Comparison of ENCODE assay signal across 11 cellular contexts in the genomic region with DNA sequence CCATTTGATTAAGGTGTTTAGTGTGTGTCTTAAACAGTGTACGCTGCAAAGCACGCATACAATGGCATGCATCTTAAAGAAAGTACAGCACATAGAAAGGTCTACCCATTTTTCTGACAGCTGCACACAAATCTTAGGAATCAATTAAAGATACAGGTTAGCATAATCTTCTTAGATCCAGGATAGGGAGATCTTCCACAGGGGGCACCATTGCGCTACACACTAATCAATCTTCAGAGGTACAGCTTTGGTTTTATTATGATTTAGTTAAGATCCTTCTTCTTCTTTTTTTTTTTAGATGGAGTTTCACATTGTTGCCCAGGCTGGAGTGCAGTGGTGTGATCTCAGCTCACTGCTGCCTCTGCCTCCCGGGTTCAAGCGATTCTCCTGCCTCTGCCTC.
DNase-seq lines count a peak whose midpoint lies in the region; ATAC-seq and TF ChIP-seq lines count a peak whose summit lies in the region.
"Had no signal": no experiment of that assay in that cellular context is flagged by ENCODE, and none has a peak within 500 bp of the region (broad histone marks: within the 10 kb centered on the region; RNA-seq: fewer than 3 reads in every experiment).

No MANE protein-coding gene starts in this region.

- no peak for TF ChIP-seq EP300 in sigmoid colon (IDR thresholded peaks at IDR 0.05)

- peak; percentile 65 for TF ChIP-seq CTCF in VCaP (conservative IDR thresholded peaks at IDR 0.05)
- TF ChIP-seq CTCF in right lobe of liver (IDR thresholded peaks at IDR 0.05), result peak in 3 of 4 donors; percentile 24 to 37 (median 37)
- TF ChIP-seq CTCF in sigmoid colon (IDR thresholded peaks at IDR 0.05), result no peak

- H3K27me3 ChIP-seq in Karpas-422 (ENCODE audit: low read length), result no peaks in the 10 kb centered on the region
- no peaks in the 10 kb centered on the region for H3K27me3 ChIP-seq in right lobe of liver
- no peaks in the 10 kb centered on the region for H3K27me3 ChIP-seq in sigmoid colon

- no peak overlapping the region for H3K4me2 ChIP-seq in Karpas-422 (ENCODE audit: low read depth, low read length, poor library complexity, severe bottlenecking)

- no peaks in the 10 kb centered on the region for H3K4me1 Mint-ChIP-seq in T-helper 17 cell
- H3K4me1 Mint-ChIP-seq: stimulated activated effector memory CD8-positive, alpha-beta T cell treated with anti-CD3 and anti-CD28 coated beads, Interleukin-12 subunit alpha, Interleukin-12 subunit beta, amount 100 ng/mL, for 72 hours had no signal

- H3K27me3 Mint-ChIP-seq in T-helper 17 cell, result no peaks in the 10 kb centered on the region

- DNase-seq in NCI-H1436 (lab: John Stamatoyannopoulos, UW) (peak; percentile 10), NCI-H1436 treated with DMSO at 0.1 percent for 48 hours (lab: John Stamatoyannopoulos, UW) (no peak), Karpas-422 (peak; percentile 74), right lobe of liver (no peak), sigmoid colon (no peak), T-helper 17 cell (no peak)
- DNase-seq: glutamatergic neuron had no signal

- no peaks in the 10 kb centered on the region for H4K20me1 ChIP-seq in Karpas-422 (ENCODE audit: insufficient read depth, low read depth, low read length)

- ATAC-seq in right lobe of liver (peak in 2 of 4 donors; percentile 39 to 47), GM21423 (IDR thresholded peaks at IDR 0.05; ENCODE audit: unreplicated experiment) (no peak), T-helper 17 cell (no peak)
- ATAC-seq: Right ventricle myocardium inferior; stimulated activated effector memory CD8-positive, alpha-beta T cell treated with anti-CD3 and anti-CD28 coated beads, Interleukin-12 subunit alpha, Interleukin-12 subunit beta, amount 100 ng/mL, for 72 hours had no signal

- H3K4me3 ChIP-seq in Karpas-422 (ENCODE audit: low read length) (no peak overlapping the region), right lobe of liver (no peak overlapping the region), sigmoid colon (no peak overlapping the region)

- 79% methylated on average over 4 of the region's 5 CpGs for WGBS in right lobe of liver (ENCODE audit: insufficient coverage, low coverage, low lambda C conversion rate, missing lambda C conversion rate)
- 98% methylated on average over 5 of the region's 5 CpGs for WGBS in sigmoid colon, 2 donors

- no peaks in the 10 kb centered on the region for H3K9me2 ChIP-seq in Karpas-422 (replicated peaks; ENCODE audit: insufficient read depth, low read length)

- peaks cover under 1% of the 10 kb centered on the region for H3K4me1 ChIP-seq in Karpas-422 (ENCODE audit: low read length)
- no peaks in the 10 kb centered on the region for H3K4me1 ChIP-seq in right lobe of liver
- H3K4me1 ChIP-seq in sigmoid colon, result no peaks in the 10 kb centered on the region

- H3K9me3 ChIP-seq in Karpas-422 (ENCODE audit: low read length) (no peaks in the 10 kb centered on the region), right lobe of liver (no peaks in the 10 kb centered on the region), sigmoid colon (no peaks in the 10 kb centered on the region), T-helper 17 cell (ENCODE audit: control insufficient read depth, low read length, poor library complexity, severe bottlenecking) (no peaks in the 10 kb centered on the region)

- no peaks in the 10 kb centered on the region for H3K79me2 ChIP-seq in Karpas-422 (ENCODE audit: low read length)

- no peak overlapping the region for H3K4me3 Mint-ChIP-seq in T-helper 17 cell
- H3K4me3 Mint-ChIP-seq: stimulated activated effector memory CD8-positive, alpha-beta T cell treated with anti-CD3 and anti-CD28 coated beads, Interleukin-12 subunit alpha, Interleukin-12 subunit beta, amount 100 ng/mL, for 72 hours had no signal

- H2AFZ ChIP-seq in Karpas-422 (ENCODE audit: low read length), result no peak overlapping the region

- no peak for TF ChIP-seq POLR2A in right lobe of liver (IDR thresholded peaks at IDR 0.05)
- TF ChIP-seq POLR2A in sigmoid colon (IDR thresholded peaks at IDR 0.05), result no peak

- no peak overlapping the region for H3K9ac ChIP-seq in Karpas-422 (ENCODE audit: low read length)

- intact Hi-C loops in right lobe of liver (cut with DNase I) (no loop called here), sigmoid colon (cut with DNase I) (no loop called here)

- H3K36me3 ChIP-seq in Karpas-422 (ENCODE audit: insufficient read depth, low read length) (no peaks in the 10 kb centered on the region), right lobe of liver (no peaks in the 10 kb centered on the region), sigmoid colon (peaks cover 0 to 3% (median 0%) of the 10 kb centered on the region in 4 donors)

- no peaks in the 10 kb centered on the region for H3K36me3 Mint-ChIP-seq in T-helper 17 cell (ENCODE audit: low read depth)
- H3K36me3 Mint-ChIP-seq: stimulated activated effector memory CD8-positive, alpha-beta T cell treated with anti-CD3 and anti-CD28 coated beads, Interleukin-12 subunit alpha, Interleukin-12 subunit beta, amount 100 ng/mL, for 72 hours had no signal

- no peak overlapping the region for H3K27ac Mint-ChIP-seq in T-helper 17 cell
- H3K27ac Mint-ChIP-seq: stimulated activated effector memory CD8-positive, alpha-beta T cell treated with anti-CD3 and anti-CD28 coated beads, Interleukin-12 subunit alpha, Interleukin-12 subunit beta, amount 100 ng/mL, for 72 hours had no signal

- no peak overlapping the region for H3K27ac ChIP-seq in Karpas-422 (ENCODE audit: low read length)
- no peak overlapping the region for H3K27ac ChIP-seq in VCaP
- no peak overlapping the region for H3K27ac ChIP-seq in right lobe of liver
- no peak overlapping the region for H3K27ac ChIP-seq in sigmoid colon

Comparison
In these comparisons a context has a peak if more than half of its experiments do, and no peak if none do; other contexts are left out.
1. DNase-seq: peak in NCI-H1436 (single experiment) and Karpas-422 (single experiment); none in NCI-H1436 treated with DMSO at 0.1 percent for 48 hours (single experiment), right lobe of liver (0 of 3), sigmoid colon (single experiment) and T-helper 17 cell (0 of 3).
2. CTCF ChIP-seq: peak in VCaP (single experiment) and right lobe of liver (3 of 4); none in sigmoid colon (0 of 4).